29 cellular contexts compared by ENCODE assay signal in the genomic region with DNA sequence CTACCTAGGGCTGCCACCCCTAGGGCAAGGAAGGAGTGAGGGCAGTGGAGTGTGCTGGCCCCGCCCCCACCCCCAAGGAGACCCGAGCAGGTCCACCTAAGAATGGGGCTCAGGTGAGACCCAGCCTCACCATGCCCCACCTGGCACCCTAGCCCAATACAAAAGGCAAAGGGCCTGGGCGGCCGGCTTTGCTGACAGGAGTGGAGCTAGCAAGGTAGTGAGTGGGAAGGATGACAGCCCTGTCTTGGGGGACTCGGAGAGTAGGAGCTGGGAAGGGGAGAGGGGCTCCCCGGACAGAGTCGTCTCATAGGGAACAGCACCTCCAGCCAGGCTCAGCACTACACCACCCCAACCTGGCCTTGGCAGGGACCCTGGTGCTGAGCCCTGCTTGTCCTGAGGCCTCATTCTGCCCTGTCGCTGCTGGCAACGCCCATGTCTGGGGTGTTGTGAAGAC. TPM values are rescaled to one million over a fixed set of nuclear protein-coding genes. Genes with fewer than 3 reads are reported as not detected.
DNase-seq lines count a peak whose midpoint lies in the region; ATAC-seq and TF ChIP-seq lines count a peak whose summit lies in the region.
"Had no signal": no experiment of that assay in that cellular context is flagged by ENCODE, and none has a peak within 500 bp of the region (broad histone marks: within the 10 kb centered on the region; RNA-seq: fewer than 3 reads in every experiment).

No MANE protein-coding gene starts in this region.

- intact Hi-C loops in Right ventricle myocardium inferior (cut with DNase I) (no loop called here), Right ventricle myocardium superior (cut with DNase I) (no loop called here), sciatic nerve (cut with DNase I) (no loop called here), colonic mucosa (cut with DNase I) (no loop called here)

- H3K9ac ChIP-seq in colonic mucosa (ENCODE audit: low read depth in 2 of 2, low read length in 2 of 2), result no peak overlapping the region
- H3K9ac ChIP-seq: GM23248 had no signal

- H3K9me3 ChIP-seq in colonic mucosa, result no peaks in the 10 kb centered on the region
- H3K9me3 ChIP-seq: A549, body of pancreas, testis had no signal

- TF ChIP-seq CTCF in colonic mucosa (IDR thresholded peaks at IDR 0.05), result no peak

- H3K27ac ChIP-seq in colonic mucosa, result no peak overlapping the region
- H3K27ac ChIP-seq: A549, body of pancreas, GM23248 had no signal

- TF ChIP-seq POLR2A in GM19193 (IDR thresholded peaks at IDR 0.05; ENCODE audit: extremely low read depth, insufficient read depth, insufficient read length), result peak; percentile 53

- DNase-seq in Right ventricle myocardium inferior (ENCODE audit: missing footprints) (peak; percentile 68), Right ventricle myocardium superior (no peak), UCSD-AML1 (lab: John Stamatoyannopoulos, UW; ENCODE audit: unreplicated experiment) (peak; percentile 61), sciatic nerve (ENCODE audit: low spot score) (no peak), T-helper 9 cell (no peak), colonic mucosa (no peak)
- DNase-seq: activated CD4-positive, alpha-beta T cell treated with anti-CD3 and anti-CD28 coated beads for 1 hour; activated CD8-positive, alpha-beta T cell treated with anti-CD3 and anti-CD28 coated beads for 36 hours; body of pancreas; CD8-positive, alpha-beta memory T cell; DMS79; effector CD4-positive, alpha-beta T cell; GM23248; head of caudate nucleus; NCI-H1048; NCI-H1694 treated with DMSO at 0.1 percent for 48 hours; NCI-H524 treated with DMSO at 0.1 percent for 48 hours; nucleus accumbens; stimulated activated CD4-positive, alpha-beta T cell treated with anti-CD3 and anti-CD28 coated beads, Interleukin-2, amount 100 ng/mL, for 24 hours; stimulated activated naive B cell treated with anti-CD40 and anti-IgM and Interleukin-4, amounts not matched to agents 10 μg/mL and 1 μg/mL and 100 μg/mL, for 72 hours; testis had no signal

- H3K4me3 ChIP-seq in colonic mucosa, result no peak overlapping the region
- H3K4me3 ChIP-seq: A549, body of pancreas, GM23248, smooth muscle cell, testis had no signal

- H3K36me3 ChIP-seq in colonic mucosa, result peaks cover 17% of the 10 kb centered on the region

- H3K4me1 ChIP-seq in colonic mucosa, result no peaks in the 10 kb centered on the region
- H3K4me1 ChIP-seq: A549 had no signal

- no peak for ATAC-seq in Right ventricle myocardium inferior
- ATAC-seq in Right ventricle myocardium superior (ENCODE audit: poor library complexity), result no peak
- ATAC-seq in sciatic nerve, result peak; percentile 11
- no peak for ATAC-seq in HG02852 (IDR thresholded peaks at IDR 0.05; ENCODE audit: unreplicated experiment)
- ATAC-seq: activated CD8-positive, alpha-beta T cell treated with anti-CD3 and anti-CD28 coated beads for 36 hours; body of pancreas; stimulated activated naive B cell treated with anti-CD40 and anti-IgM and Interleukin-4, amounts not matched to agents 10 μg/mL and 1 μg/mL and 100 μg/mL, for 72 hours had no signal

- no peaks in the 10 kb centered on the region for H3K27me3 ChIP-seq in colonic mucosa
- H3K27me3 ChIP-seq: body of pancreas, testis had no signal

RNA-seq across cellular contexts. Expression of a gene that starts 12.1 kb away (rescaled TPM):
- 15.0 TPM for total RNA-seq in Right ventricle myocardium inferior
- 15.8 TPM for total RNA-seq in Right ventricle myocardium superior
- total RNA-seq in sciatic nerve, result 25.5 TPM
- total RNA-seq in colonic mucosa, result 10 to 100 TPM; 22.3 to 27.3 TPM

RNA-seq across cellular contexts. Expression of a gene that starts 44.3 kb away (rescaled TPM):
- total RNA-seq in Right ventricle myocardium inferior (not detected), Right ventricle myocardium superior (not detected), sciatic nerve (not detected), colonic mucosa (not detected)
- total RNA-seq: activated CD8-positive, alpha-beta T cell treated with anti-CD3 and anti-CD28 coated beads for 36 hours; body of pancreas; CD8-positive, alpha-beta memory T cell; epithelial cell of proximal tubule; fibroblast of villous mesenchyme; GM23248; LHCN-M2; myocyte; smooth muscle cell had no signal

Comparison
In these comparisons a context has a peak if more than half of its experiments do, and no peak if none do; other contexts are left out.
1. DNase-seq: peak in Right ventricle myocardium inferior (single experiment) and UCSD-AML1 (single experiment); none in Right ventricle myocardium superior (single experiment), sciatic nerve (single experiment), T-helper 9 cell (single experiment) and colonic mucosa (single experiment).